Comparison of ENCODE assay signal across 22 cellular contexts in genomic region chrX:13009844-13010243, GRCh38. TPM values are rescaled to one million over a fixed set of nuclear protein-coding genes. Genes with fewer than 3 reads are reported as not detected.
DNase-seq lines count a peak whose midpoint lies in the region; ATAC-seq, FAIRE-seq and TF ChIP-seq lines count a peak whose summit lies in the region.
"Had no signal": no experiment of that assay in that cellular context is flagged by ENCODE, and none has a peak within 500 bp of the region (broad histone marks: within the 10 kb centered on the region; RNA-seq: fewer than 3 reads in every experiment).

No MANE protein-coding gene starts in this region.

- H3K4me3 ChIP-seq in A549 (no peak overlapping the region), epithelial cell of esophagus (ENCODE audit: low read length) (no peak overlapping the region), HepG2 (replicated peaks in 1 of 3; ENCODE audit: insufficient read depth in 1 of 3, low read depth in 2 of 3, low read length in 3 of 3) (no peak overlapping the region)
- H3K4me3 ChIP-seq: BLaER1, HAP-1, SJCRH30 had no signal

- in situ Hi-C loops in HepG2 (cut with HindIII; ENCODE audit: extremely low pct_ligation_motif_present, low pct_unique_long_range_greater_than_20kb) (no loop called here), ACHN (cut with HindIII; ENCODE audit: low pct_ligation_motif_present, low pct_unique_long_range_greater_than_20kb, low sequenced_read_pairs) (no loop called here)

- no peak for TF ChIP-seq RAD21 in A549 (conservative IDR thresholded peaks at IDR 0.05 in 1 of 2, IDR thresholded peaks at IDR 0.05 in 1 of 2)
- no peak for TF ChIP-seq RAD21 in HepG2 (CRISPR knock-in tag; IDR thresholded peaks at IDR 0.05)

- no peaks in the 10 kb centered on the region for H3K36me3 ChIP-seq in HepG2 (replicated peaks in 1 of 2; ENCODE audit: control insufficient read depth in 1 of 2, insufficient read depth in 2 of 2, low read length in 2 of 2)
- H3K36me3 ChIP-seq: BLaER1, HAP-1, SJCRH30 had no signal

- intact Hi-C loops in HepG2 (cut with micrococcal nuclease; ENCODE audit: unreplicated experiment), result no loop called here

- TF ChIP-seq POLR2A in A549 (IDR thresholded peaks at IDR 0.05; ENCODE audit: low read length), result no peak
- no peak for TF ChIP-seq POLR2A in HepG2 (IDR thresholded peaks at IDR 0.05; ENCODE audit: insufficient read depth in 1 of 2, low read depth in 2 of 2, low read length in 2 of 2)

- H3K36me3 Mint-ChIP-seq in natural killer cell treated with Interleukin-12 subunit alpha and Interleukin-12 subunit beta and Interleukin-15 and Interleukin-18, amount 100 ng/mL, for 72 hours, result no peaks in the 10 kb centered on the region
- H3K36me3 Mint-ChIP-seq: CD8-positive, alpha-beta T cell had no signal

- FAIRE-seq in A549 (lab: Jason Lieb, UNC) (peak; percentile 23), GM19239 (lab: Jason Lieb, UNC) (peak; percentile 70), HepG2 (lab: Jason Lieb, UNC) (no peak)

- POLR2A ChIA-PET in A549 (lab: Yijun Ruan, JAX), result interaction anchor here (1.0 kb wide), 1 partner anchor 32 kb away, joined by 4 read pairs; no protein-coding TSS in a partner anchor
- POLR2A ChIA-PET in RWPE1 (lab: Yijun Ruan, JAX; ENCODE audit: low non-redundant PET), result no interaction called here
- POLR2A ChIA-PET in HepG2 (lab: Yijun Ruan, JAX), result no interaction called here

- no peak overlapping the region for H2AFZ ChIP-seq in HepG2 (ENCODE audit: low read length)

- no peak for ATAC-seq in A549
- no peak for ATAC-seq in natural killer cell treated with Interleukin-12 subunit alpha and Interleukin-12 subunit beta and Interleukin-15 and Interleukin-18, amount 100 ng/mL, for 72 hours
- ATAC-seq in HepG2, result no peak
- ATAC-seq in HG02884 (IDR thresholded peaks at IDR 0.05; ENCODE audit: unreplicated experiment), result no peak
- ATAC-seq: CD8-positive, alpha-beta T cell had no signal

- H3K4me2 ChIP-seq in A549 (no peak overlapping the region), HepG2 (ENCODE audit: low read depth, low read length) (no peak overlapping the region)
- H3K4me2 ChIP-seq: BLaER1 had no signal

- no peak overlapping the region for H3K4me3 Mint-ChIP-seq in natural killer cell treated with Interleukin-12 subunit alpha and Interleukin-12 subunit beta and Interleukin-15 and Interleukin-18, amount 100 ng/mL, for 72 hours
- H3K4me3 Mint-ChIP-seq: CD8-positive, alpha-beta T cell had no signal

- TF ChIP-seq EP300 in A549 (IDR thresholded peaks at IDR 0.05), result no peak
- no peak for TF ChIP-seq EP300 in HepG2 (IDR thresholded peaks at IDR 0.05; ENCODE audit: low read depth in 2 of 2, low read length in 2 of 2)
- no peak for TF ChIP-seq EP300 in HepG2 (CRISPR knock-in tag; IDR thresholded peaks at IDR 0.05; ENCODE audit: borderline replicate concordance)

- peak overlapping the region in 1 of 2 experiments; percentile 86; a peak in 3 of 6 replicates for H3K27ac ChIP-seq in A549
- peak overlapping the region; percentile 46 for H3K27ac ChIP-seq in RWPE1
- H3K27ac ChIP-seq in HepG2 (ENCODE audit: extremely low read length, insufficient read depth, low read length), result no peak overlapping the region
- H3K27ac ChIP-seq: BLaER1, SJCRH30 had no signal

- TF ChIP-seq CTCF in A549 (IDR thresholded peaks at IDR 0.05) (no peak), RWPE1 (conservative IDR thresholded peaks at IDR 0.05; ENCODE audit: low read depth) (no peak), epithelial cell of esophagus (IDR thresholded peaks at IDR 0.05; ENCODE audit: insufficient read depth, low read depth, low read length, missing control alignments) (no peak), HepG2 (CRISPR knock-in tag; IDR thresholded peaks at IDR 0.05) (no peak)

- H4K20me1 ChIP-seq in HepG2 (ENCODE audit: insufficient read depth, low read length), result no peaks in the 10 kb centered on the region
- H4K20me1 ChIP-seq: BLaER1 had no signal

- H3K27ac Mint-ChIP-seq in natural killer cell treated with Interleukin-12 subunit alpha and Interleukin-12 subunit beta and Interleukin-15 and Interleukin-18, amount 100 ng/mL, for 72 hours, result no peak overlapping the region

- H3K4me1 ChIP-seq in A549 (peaks cover 72% of the 10 kb centered on the region), HepG2 (ENCODE audit: insufficient read depth, low read length) (peaks cover 12% of the 10 kb centered on the region)

- no peak overlapping the region for H3K9ac ChIP-seq in HepG2 (ENCODE audit: insufficient read depth, low read depth, low read length)
- H3K9ac ChIP-seq: BLaER1 had no signal

- H3K27me3 Mint-ChIP-seq in natural killer cell treated with Interleukin-12 subunit alpha and Interleukin-12 subunit beta and Interleukin-15 and Interleukin-18, amount 100 ng/mL, for 72 hours, result peaks cover 0 to 29% of the 10 kb centered on the region in 2 donors

- no peaks in the 10 kb centered on the region for H3K9me3 ChIP-seq in A549
- H3K9me3 ChIP-seq in HepG2 (ENCODE audit: low read length), result no peaks in the 10 kb centered on the region
- H3K9me3 ChIP-seq: BLaER1, HAP-1, SJCRH30 had no signal

- no peaks in the 10 kb centered on the region for H3K9me3 Mint-ChIP-seq in natural killer cell treated with Interleukin-12 subunit alpha and Interleukin-12 subunit beta and Interleukin-15 and Interleukin-18, amount 100 ng/mL, for 72 hours
- H3K9me3 Mint-ChIP-seq: CD8-positive, alpha-beta T cell had no signal

- no peaks in the 10 kb centered on the region for H3K27me3 ChIP-seq in HepG2 (ENCODE audit: control insufficient read depth in 1 of 2, insufficient read depth in 2 of 2, low read length in 2 of 2)
- H3K27me3 ChIP-seq: BLaER1, SJCRH30 had no signal

- no peaks in the 10 kb centered on the region for H3K79me2 ChIP-seq in HepG2 (ENCODE audit: insufficient read depth, low read length)

- no TSS peak for BruUV-seq in HepG2 (replicated peaks; lab: Mats Ljungman, UMichigan)

- peaks cover 30 to 37% of the 10 kb centered on the region in 2 donors for H3K4me1 Mint-ChIP-seq in natural killer cell treated with Interleukin-12 subunit alpha and Interleukin-12 subunit beta and Interleukin-15 and Interleukin-18, amount 100 ng/mL, for 72 hours (ENCODE audit: low read depth in 2 of 2)

- CTCF ChIA-PET in A549 (lab: Yijun Ruan, JAX), result interaction anchor here (0.5 to 1.1 kb wide), 3 partner anchors 23 to 455 kb away, joined by 3 read pairs; no protein-coding TSS in a partner anchor
- CTCF ChIA-PET in RWPE1 (lab: Yijun Ruan, JAX), result interaction anchor here (0.6 kb wide), 1 partner anchor 11 kb away, joined by 4 read pairs; no protein-coding TSS in a partner anchor
- CTCF ChIA-PET in HepG2 (lab: Yijun Ruan, JAX; ENCODE audit: low intra/inter-chr PET ratio, low total read pairs), result no interaction called here

- DNase-seq in A549 (ENCODE audit: low read depth in 1 of 2, low spot score in 1 of 2) (no peak), GM19239 (ENCODE audit: insufficient read length, low spot score) (no peak), RWPE1 (ENCODE audit: low spot score) (no peak), epithelial cell of esophagus (ENCODE audit: low read depth) (peak; percentile 36), HepG2 (ENCODE audit: low spot score) (no peak), ACHN (no peak)
- no peak for DNase-seq in natural killer cell treated with Interleukin-12 subunit alpha and Interleukin-12 subunit beta and Interleukin-15 and Interleukin-18, amount 100 ng/mL, for 72 hours (ENCODE audit: low spot score)
- DNase-seq: Calu3; CD8-positive, alpha-beta T cell; KBM-7; MV-4-11; NCI-H1417; NCI-H187; NCI-H226; NCI-H524; NCI-H82; SW 1271 had no signal

- 85% methylated on average over 8 of the region's 8 CpGs for WGBS in A549 (ENCODE audit: missing lambda C conversion rate)
- WGBS in HepG2 (ENCODE audit: low lambda C conversion rate), result 69% methylated on average over 8 of the region's 8 CpGs

RNA-seq across cellular contexts. Expression of gene FAM9C, which starts 34.6 kb away (rescaled TPM):
- polyA plus RNA-seq in A549 (2011; rRNA removed) (not detected in 2 replicates), A549 (2017; fragmentation: RNase III; extraction: RNeasy Plus Mini Kit Qiagen cat#74134 plus additional on column Dnase treatment) (0.03 TPM in 1 of 3 replicates, not detected in the others), HepG2 (2011; rRNA removed) (not detected in 2 replicates)
- polyA plus RNA-seq in A549 (2012; cell fraction: cytosol; rRNA removed), result not detected in 2 replicates
- 0.01 TPM in 1 of 2 replicates, not detected in the other for polyA plus RNA-seq in A549 (2012; cell fraction: nucleus; rRNA removed)
- not detected in 2 replicates for polyA minus RNA-seq in A549 (2011; rRNA and poly(A)+ RNA removed)
- not detected for total RNA-seq in natural killer cell treated with Interleukin-12 subunit alpha and Interleukin-12 subunit beta and Interleukin-15 and Interleukin-18, amount 100 ng/mL, for 72 hours
- total RNA-seq in HepG2 (2016; rRNA removed; fragmentation: Illumina TruSeq; extraction: Trizol), result not detected in 2 replicates
- total RNA-seq in HepG2 (2016; cell fraction: cytosol; rRNA removed; fragmentation: Illumina TruSeq; extraction: Trizol; ENCODE audit: low read depth), result not detected in 2 replicates
- total RNA-seq in HepG2 (2016; cell fraction: insoluble cytoplasmic fraction; rRNA removed; fragmentation: Illumina TruSeq; extraction: Trizol), result not detected in 2 replicates
- not detected in 2 replicates for total RNA-seq in HepG2 (2016; cell fraction: membrane; rRNA removed; fragmentation: Illumina TruSeq; extraction: Trizol)
- not detected in 2 replicates for total RNA-seq in HepG2 (2016; cell fraction: nucleus; rRNA removed; fragmentation: Illumina TruSeq; extraction: Trizol)
- not detected in 2 replicates for polyA plus RNA-seq in HepG2 (2011; cell fraction: cytosol; rRNA removed)
- not detected in 2 replicates for polyA plus RNA-seq in HepG2 (2011; cell fraction: nucleus; rRNA removed)
- not detected in 2 replicates for polyA plus RNA-seq in HepG2 (2012)
- not detected in 2 replicates for polyA plus RNA-seq in HepG2 (2016; cell fraction: cytosol; fragmentation: Illumina TruSeq; extraction: Trizol; ENCODE audit: low read depth)
- polyA plus RNA-seq in HepG2 (2016; cell fraction: insoluble cytoplasmic fraction; fragmentation: Illumina TruSeq; extraction: Trizol; ENCODE audit: low read depth), result not detected in 2 replicates
- polyA plus RNA-seq in HepG2 (2016; cell fraction: membrane; fragmentation: Illumina TruSeq; extraction: Trizol; ENCODE audit: low read depth), result not detected in 2 replicates
- polyA plus RNA-seq in HepG2 (2016; cell fraction: nucleus; fragmentation: Illumina TruSeq; extraction: Trizol; ENCODE audit: insufficient read depth, low read depth), result not detected in 2 replicates
- polyA minus RNA-seq in HepG2 (2011; rRNA and poly(A)+ RNA removed; ENCODE audit: low replicate concordance), result not detected in 2 replicates
- not detected in 2 replicates for polyA minus RNA-seq in HepG2 (2011; cell fraction: cytosol; rRNA and poly(A)+ RNA removed)
- polyA minus RNA-seq in HepG2 (2011; cell fraction: nucleus; rRNA and poly(A)+ RNA removed), result not detected in 2 replicates
- total RNA-seq: A172; Calu3; CD8-positive, alpha-beta T cell had no signal

RNA-seq across cellular contexts. Expression of gene TMSB4X, which starts 34.9 kb away (rescaled TPM):
- polyA plus RNA-seq in A549 (2011; rRNA removed), result 3,130 and 3,742 TPM in 2 replicates
- 3,096 and 3,118 TPM in 2 replicates for polyA plus RNA-seq in A549 (2012; cell fraction: cytosol; rRNA removed)
- polyA plus RNA-seq in A549 (2012; cell fraction: nucleus; rRNA removed), result 460 and 1,554 TPM in 2 replicates
- polyA plus RNA-seq in A549 (2017; fragmentation: RNase III; extraction: RNeasy Plus Mini Kit Qiagen cat#74134 plus additional on column Dnase treatment), result 6,622 to 7,955 TPM (median 7,447 TPM) in 3 replicates
- 852 and 1,226 TPM in 2 replicates for polyA minus RNA-seq in A549 (2011; rRNA and poly(A)+ RNA removed)
- total RNA-seq in natural killer cell treated with Interleukin-12 subunit alpha and Interleukin-12 subunit beta and Interleukin-15 and Interleukin-18, amount 100 ng/mL, for 72 hours, result 1,000 to 10,000 TPM; 2,674 to 5,601 TPM
- total RNA-seq in HepG2 (2016; rRNA removed; fragmentation: Illumina TruSeq; extraction: Trizol), result 10.5 and 15.9 TPM in 2 replicates
- total RNA-seq in HepG2 (2016; cell fraction: cytosol; rRNA removed; fragmentation: Illumina TruSeq; extraction: Trizol; ENCODE audit: low read depth), result 6.0 and 6.1 TPM in 2 replicates
- total RNA-seq in HepG2 (2016; cell fraction: insoluble cytoplasmic fraction; rRNA removed; fragmentation: Illumina TruSeq; extraction: Trizol), result 13.6 and 19.1 TPM in 2 replicates
- total RNA-seq in HepG2 (2016; cell fraction: membrane; rRNA removed; fragmentation: Illumina TruSeq; extraction: Trizol), result 8.9 and 9.5 TPM in 2 replicates
- 4.1 and 5.6 TPM in 2 replicates for total RNA-seq in HepG2 (2016; cell fraction: nucleus; rRNA removed; fragmentation: Illumina TruSeq; extraction: Trizol)
- 29.6 and 50.7 TPM in 2 replicates for polyA plus RNA-seq in HepG2 (2011; rRNA removed)
- polyA plus RNA-seq in HepG2 (2011; cell fraction: cytosol; rRNA removed), result 16.3 and 38.0 TPM in 2 replicates
- polyA plus RNA-seq in HepG2 (2011; cell fraction: nucleus; rRNA removed), result 3.7 and 8.2 TPM in 2 replicates
- polyA plus RNA-seq in HepG2 (2012), result 14.4 and 69.9 TPM in 2 replicates
- 5.4 and 6.7 TPM in 2 replicates for polyA plus RNA-seq in HepG2 (2016; cell fraction: cytosol; fragmentation: Illumina TruSeq; extraction: Trizol; ENCODE audit: low read depth)
- 17.5 and 21.0 TPM in 2 replicates for polyA plus RNA-seq in HepG2 (2016; cell fraction: insoluble cytoplasmic fraction; fragmentation: Illumina TruSeq; extraction: Trizol; ENCODE audit: low read depth)
- polyA plus RNA-seq in HepG2 (2016; cell fraction: membrane; fragmentation: Illumina TruSeq; extraction: Trizol; ENCODE audit: low read depth), result 6.6 and 8.1 TPM in 2 replicates
- 7.5 and 7.7 TPM in 2 replicates for polyA plus RNA-seq in HepG2 (2016; cell fraction: nucleus; fragmentation: Illumina TruSeq; extraction: Trizol; ENCODE audit: insufficient read depth, low read depth)
- 10.0 and 228 TPM in 2 replicates for polyA minus RNA-seq in HepG2 (2011; rRNA and poly(A)+ RNA removed; ENCODE audit: low replicate concordance)
- 14.2 and 18.9 TPM in 2 replicates for polyA minus RNA-seq in HepG2 (2011; cell fraction: cytosol; rRNA and poly(A)+ RNA removed)
- 7.5 and 12.3 TPM in 2 replicates for polyA minus RNA-seq in HepG2 (2011; cell fraction: nucleus; rRNA and poly(A)+ RNA removed)

Comparison
In these comparisons a context has a peak if more than half of its experiments do, and no peak if none do; other contexts are left out.
1. RNA of gene TMSB4X, which starts 34.9 kb away (total RNA-seq): 2,674 to 5,601 TPM in natural killer cell treated with Interleukin-12 subunit alpha and Interleukin-12 subunit beta and Interleukin-15 and Interleukin-18, amount 100 ng/mL, for 72 hours; 4.1 to 19.1 TPM in HepG2; every median in the first group is over 100 times any median in the second.